In the genomic region with DNA sequence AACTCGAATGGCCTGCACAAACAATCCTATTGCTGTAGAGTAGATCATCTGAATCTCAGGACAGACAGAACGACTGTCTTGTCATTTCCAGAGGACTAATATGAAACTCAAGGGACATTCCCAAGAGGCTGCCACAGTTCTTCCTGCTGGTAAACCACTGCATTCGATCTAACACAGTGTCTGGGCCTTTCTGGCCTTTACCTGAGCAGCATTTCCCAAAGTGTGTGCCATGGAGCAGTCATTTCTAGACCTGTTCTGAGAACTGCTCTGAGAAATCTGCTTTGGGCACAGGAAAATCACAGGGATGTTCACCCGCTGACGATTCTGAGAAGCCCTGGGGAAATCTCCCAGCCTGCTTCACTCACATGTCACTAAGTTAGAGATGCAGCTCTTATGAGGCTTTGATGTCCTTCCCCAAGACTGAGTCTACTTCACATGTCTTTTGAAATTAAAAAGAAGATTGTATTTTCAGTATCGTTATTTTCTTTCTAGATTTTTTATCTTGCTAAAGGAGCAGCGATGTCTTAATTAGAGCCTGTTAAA, we compare ENCODE assay signal across 1 cellular context.
TF ChIP-seq lines count a peak whose summit lies in the region.

No MANE protein-coding gene starts in this region.

TF ChIP-seq in HCT116, 20 proteins besides CTCF, POLR2A, EP300 and RAD21 (continued from another document):
- TF ChIP-seq YY1 (IDR thresholded peaks at IDR 0.05; ENCODE audit: extremely low read depth, insufficient replicate concordance, low read depth, low read length) = no peak
- TF ChIP-seq, protein P1, sequence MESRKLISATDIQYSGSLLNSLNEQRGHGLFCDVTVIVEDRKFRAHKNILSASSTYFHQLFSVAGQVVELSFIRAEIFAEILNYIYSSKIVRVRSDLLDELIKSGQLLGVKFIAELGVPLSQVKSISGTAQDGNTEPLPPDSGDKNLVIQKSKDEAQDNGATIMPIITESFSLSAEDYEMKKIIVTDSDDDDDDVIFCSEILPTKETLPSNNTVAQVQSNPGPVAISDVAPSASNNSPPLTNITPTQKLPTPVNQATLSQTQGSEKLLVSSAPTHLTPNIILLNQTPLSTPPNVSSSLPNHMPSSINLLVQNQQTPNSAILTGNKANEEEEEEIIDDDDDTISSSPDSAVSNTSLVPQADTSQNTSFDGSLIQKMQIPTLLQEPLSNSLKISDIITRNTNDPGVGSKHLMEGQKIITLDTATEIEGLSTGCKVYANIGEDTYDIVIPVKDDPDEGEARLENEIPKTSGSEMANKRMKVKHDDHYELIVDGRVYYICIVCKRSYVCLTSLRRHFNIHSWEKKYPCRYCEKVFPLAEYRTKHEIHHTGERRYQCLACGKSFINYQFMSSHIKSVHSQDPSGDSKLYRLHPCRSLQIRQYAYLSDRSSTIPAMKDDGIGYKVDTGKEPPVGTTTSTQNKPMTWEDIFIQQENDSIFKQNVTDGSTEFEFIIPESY (IDR thresholded peaks at IDR 0.05; ENCODE audit: extremely low read depth, insufficient replicate concordance, low read length) = no peak
